10 cellular contexts compared by ENCODE assay signal in genomic region chr3:184687363-184688049, GRCh38. TPM values are rescaled to one million over a fixed set of nuclear protein-coding genes. Genes with fewer than 3 reads are reported as not detected.
DNase-seq lines count a peak whose midpoint lies in the region; ATAC-seq and TF ChIP-seq lines count a peak whose summit lies in the region.
"Had no signal": no experiment of that assay in that cellular context is flagged by ENCODE, and none has a peak within 500 bp of the region (broad histone marks: within the 10 kb centered on the region; RNA-seq: fewer than 3 reads in every experiment).

No MANE protein-coding gene starts in this region.

- no peak overlapping the region for H2AFZ ChIP-seq in osteoblast (ENCODE audit: low read length)

- H3K9ac ChIP-seq in BLaER1 = peak overlapping the region; percentile 68; the same call in 1 of the 2 replicates

- peak; percentile 20 for DNase-seq in RPMI8226
- DNase-seq in left cardiac atrium = peak; percentile 47
- DNase-seq in pons (ENCODE audit: low spot score) = peak; percentile 66
- DNase-seq in osteoblast (ENCODE audit: insufficient read length, low spot score, missing footprints) = no peak
- no peak for DNase-seq in NCI-H2029 (lab: John Stamatoyannopoulos, UW)
- DNase-seq: retina, SHP77 had no signal

- TF ChIP-seq CTCF in osteoblast (IDR thresholded peaks at IDR 0.05; ENCODE audit: extremely low read depth, low read depth, low read length) = no peak

- ATAC-seq in left cardiac atrium (peak in 1 of 2 donors; percentile 21), HG02623 (IDR thresholded peaks at IDR 0.05; ENCODE audit: unreplicated experiment) (no peak), HG03196 (IDR thresholded peaks at IDR 0.05; ENCODE audit: unreplicated experiment) (no peak)

- H4K20me1 ChIP-seq in BLaER1 (no peaks in the 10 kb centered on the region), osteoblast (ENCODE audit: insufficient read depth, low read length) (no peaks in the 10 kb centered on the region)

- intact Hi-C loops in left cardiac atrium (cut with DNase I) = no loop called here

- H3K27ac ChIP-seq in BLaER1 (peak overlapping the region; percentile 79), osteoblast (ENCODE audit: low read depth, low read length) (no peak overlapping the region)

- H3K4me1 ChIP-seq in BLaER1 = peaks cover 80% of the 10 kb centered on the region
- H3K4me1 ChIP-seq in osteoblast (ENCODE audit: insufficient read depth, low read length) = peaks cover 8% of the 10 kb centered on the region

- H3K79me2 ChIP-seq in osteoblast (ENCODE audit: insufficient read depth, low read length) = no peaks in the 10 kb centered on the region

- H3K4me2 ChIP-seq in BLaER1 = peak overlapping the region; percentile 99
- no peak overlapping the region for H3K4me2 ChIP-seq in osteoblast (ENCODE audit: insufficient read depth, low read length)

- H3K9me3 ChIP-seq in BLaER1 (no peaks in the 10 kb centered on the region; the same call in 1 of the 2 replicates), osteoblast (ENCODE audit: low read depth, low read length) (no peaks in the 10 kb centered on the region)

- H3K36me3 ChIP-seq in BLaER1 (no peaks in the 10 kb centered on the region), osteoblast (ENCODE audit: insufficient read depth, low read length) (no peaks in the 10 kb centered on the region)

- H3K4me3 ChIP-seq in BLaER1 = 0 out of 2 replicates have a peak overlapping the region, but pooled peaks have one; percentile 16
- H3K4me3 ChIP-seq in osteoblast (ENCODE audit: insufficient read depth, low read length) = no peak overlapping the region

- H3K27me3 ChIP-seq in BLaER1 (no peaks in the 10 kb centered on the region), osteoblast (ENCODE audit: insufficient read depth, low read length) (peaks cover 4% of the 10 kb centered on the region)

RNA-seq across cellular contexts. Expression of gene MAGEF1, which starts 24.4 kb away (rescaled TPM):
- 10 to 100 TPM; 19.4 to 24.5 TPM for total RNA-seq in left cardiac atrium
- 18.8 and 22.1 TPM in 2 replicates for total RNA-seq in osteoblast

Comparison
In these comparisons a context has a peak if more than half of its experiments do, and no peak if none do; other contexts are left out.
1. DNase-seq: peak in RPMI8226 (single experiment), left cardiac atrium (single experiment) and pons (single experiment); none in osteoblast (single experiment) and NCI-H2029 (single experiment).